14 cellular contexts compared by ENCODE assay signal in the genomic region with DNA sequence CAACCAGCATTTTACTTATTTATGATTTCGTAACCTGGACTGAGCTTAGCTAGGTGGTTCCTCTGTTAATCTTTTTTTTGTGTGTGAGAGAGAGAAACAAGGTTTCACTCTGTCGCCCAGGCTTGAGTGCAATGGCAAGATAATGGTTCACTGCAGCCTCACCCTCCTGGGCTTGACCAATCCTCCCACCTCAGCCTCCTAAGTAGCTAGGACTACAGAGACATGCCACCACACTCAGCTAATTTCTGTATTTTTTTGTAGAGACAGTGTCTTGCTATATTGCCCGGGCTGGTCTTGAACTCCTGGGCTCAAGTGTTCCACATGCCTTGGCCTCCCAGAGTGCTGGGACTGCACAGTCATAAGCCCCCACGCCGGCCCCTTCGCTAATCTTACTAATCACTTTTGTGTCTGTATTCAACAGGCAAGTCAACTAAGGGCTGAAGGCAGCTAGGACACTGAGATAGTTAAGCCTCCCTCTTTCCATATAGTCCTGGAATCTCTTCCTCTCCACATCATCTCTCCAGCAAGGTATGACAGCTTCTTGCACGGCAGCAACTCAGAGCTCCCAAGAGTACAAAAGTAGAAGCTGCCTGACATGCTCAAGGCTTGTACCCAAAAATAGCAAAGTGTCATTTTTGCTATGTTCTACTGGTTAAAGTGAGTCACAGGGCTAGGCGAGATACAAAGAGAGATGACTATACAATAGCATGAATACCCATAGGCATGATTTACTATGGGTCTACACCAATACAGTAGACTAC. TPM values are rescaled to one million over a fixed set of nuclear protein-coding genes. Genes with fewer than 3 reads are reported as not detected.
DNase-seq lines count a peak whose midpoint lies in the region; ATAC-seq and TF ChIP-seq lines count a peak whose summit lies in the region.
"Had no signal": no experiment of that assay in that cellular context is flagged by ENCODE, and none has a peak within 500 bp of the region (broad histone marks: within the 10 kb centered on the region; RNA-seq: fewer than 3 reads in every experiment).

No MANE protein-coding gene starts in this region.

- H3K9me2 ChIP-seq in SK-N-SH = no peaks in the 10 kb centered on the region

- peaks cover 94% of the 10 kb centered on the region for H4K20me1 ChIP-seq in SK-N-SH (ENCODE audit: insufficient read depth)

- H3K4me1 ChIP-seq in SK-N-SH (ENCODE audit: control insufficient read depth in 1 of 2, insufficient read depth in 2 of 2, low read depth in 1 of 2, low read length in 1 of 2) = peaks cover 0 to 14% of the 10 kb centered on the region in 2 experiments; a peak in 1 of 4 replicates

- no peaks in the 10 kb centered on the region for H3K27me3 ChIP-seq in SK-N-SH (ENCODE audit: insufficient read depth)
- H3K27me3 ChIP-seq: tibial artery had no signal

- ATAC-seq in SK-N-SH treated with all-trans-retinoic acid at 6 μM for 48 hours (0 out of 3 replicates have a peak, but pooled peaks have one; percentile 24), GM19351 (IDR thresholded peaks at IDR 0.05; ENCODE audit: unreplicated experiment) (peak; percentile 52), HG02759 (IDR thresholded peaks at IDR 0.05; ENCODE audit: unreplicated experiment) (no peak)

- no peak overlapping the region for H3K9ac ChIP-seq in SK-N-SH

- peaks cover 6% of the 10 kb centered on the region; the same call in 1 of the 2 replicates for H3K9me3 ChIP-seq in SK-N-SH

- peaks cover 0 to 16% of the 10 kb centered on the region in 2 experiments for H3K36me3 ChIP-seq in SK-N-SH (replicated peaks in 1 of 2; ENCODE audit: control insufficient read depth in 1 of 2, insufficient read depth in 2 of 2, low read length in 1 of 2)
- H3K36me3 ChIP-seq: tibial artery had no signal

- no peak overlapping the region for H3K4me3 ChIP-seq in SK-N-SH (ENCODE audit: low read depth in 2 of 2, low read length in 1 of 2)
- H3K4me3 ChIP-seq: SK-N-MC, tibial artery had no signal

- no peak for TF ChIP-seq RAD21 in SK-N-SH (IDR thresholded peaks at IDR 0.05; ENCODE audit: low read length)

- H3K79me2 ChIP-seq in SK-N-SH (ENCODE audit: insufficient read depth) = peaks cover 99% of the 10 kb centered on the region

- DNase-seq in SK-N-SH = no peak
- peak; percentile 43 for DNase-seq in astrocyte of the hippocampus (ENCODE audit: low read depth, low spot score)
- DNase-seq in myocyte (ENCODE audit: low read depth) = peak; percentile 49
- DNase-seq in SKM-1 treated with dmso at 0.1 percent for 144 hours (lab: John Stamatoyannopoulos, UW; ENCODE audit: unreplicated experiment) = no peak
- DNase-seq in D341Med (ENCODE audit: low spot score) = no peak
- DNase-seq: H7; NCI-H146; NK-92 treated with Interleukin-12 subunit alpha and Interleukin-12 subunit beta, amount 100 ng/mL, for 24 hours; tibial artery had no signal

- WGBS in SK-N-SH (ENCODE audit: low lambda C conversion rate) = 95% methylated on average over 8 of the region's 8 CpGs

- TF ChIP-seq EP300 in SK-N-SH (IDR thresholded peaks at IDR 0.05; ENCODE audit: borderline replicate concordance in 1 of 2, low read depth in 1 of 2, low read length in 1 of 2) = no peak

- no peak overlapping the region for H3K27ac ChIP-seq in SK-N-SH (ENCODE audit: low read depth in 2 of 2, low read length in 1 of 2)
- H3K27ac ChIP-seq: 22Rv1, tibial artery had no signal

- CTCF ChIA-PET in SK-N-SH (lab: Yijun Ruan, JAX) = interaction anchor here (0.8 to 1.1 kb wide), 2 partner anchors 126 to 283 kb away, joined by 3 read pairs; no protein-coding TSS in a partner anchor

- TF ChIP-seq CTCF in SK-N-SH (IDR thresholded peaks at IDR 0.05) = no peak

- no peaks in the 10 kb centered on the region for H3F3A ChIP-seq in SK-N-SH (replicated peaks; ENCODE audit: insufficient read depth)

- no peak overlapping the region for H2AFZ ChIP-seq in SK-N-SH (ENCODE audit: low read depth)

- H3K4me2 ChIP-seq in SK-N-SH = no peak overlapping the region

- POLR2A ChIA-PET in SK-N-SH (lab: Yijun Ruan, JAX) = no interaction called here

TF ChIP-seq in SK-N-SH treated with all-trans-retinoic acid at 6 μM for 48 hours, 23 proteins besides CTCF, POLR2A, EP300 and RAD21:
- TF ChIP-seq ZNF565 (CRISPR knock-in tag; conservative IDR thresholded peaks at IDR 0.05; ENCODE audit: low read depth) (no peak), ZNF8 (CRISPR knock-in tag; IDR thresholded peaks at IDR 0.05) (no peak), ARNTL (CRISPR knock-in tag; IDR thresholded peaks at IDR 0.05; ENCODE audit: borderline replicate concordance, low read depth) (no peak), ZNF70 (CRISPR knock-in tag; IDR thresholded peaks at IDR 0.05) (no peak), ESRRG (CRISPR knock-in tag; IDR thresholded peaks at IDR 0.05) (no peak), CREB5 (CRISPR knock-in tag; IDR thresholded peaks at IDR 0.05; ENCODE audit: low read depth) (no peak), PATZ1 (CRISPR knock-in tag; IDR thresholded peaks at IDR 0.05; ENCODE audit: borderline replicate concordance) (no peak)
TF ChIP-seq in SK-N-SH treated with all-trans-retinoic acid at 6 μM for 48 hours: peak in this region for 0.

TF ChIP-seq in SK-N-SH, 30 proteins besides CTCF, POLR2A, EP300 and RAD21 (continues in another document):
- TF ChIP-seq, protein P1, sequence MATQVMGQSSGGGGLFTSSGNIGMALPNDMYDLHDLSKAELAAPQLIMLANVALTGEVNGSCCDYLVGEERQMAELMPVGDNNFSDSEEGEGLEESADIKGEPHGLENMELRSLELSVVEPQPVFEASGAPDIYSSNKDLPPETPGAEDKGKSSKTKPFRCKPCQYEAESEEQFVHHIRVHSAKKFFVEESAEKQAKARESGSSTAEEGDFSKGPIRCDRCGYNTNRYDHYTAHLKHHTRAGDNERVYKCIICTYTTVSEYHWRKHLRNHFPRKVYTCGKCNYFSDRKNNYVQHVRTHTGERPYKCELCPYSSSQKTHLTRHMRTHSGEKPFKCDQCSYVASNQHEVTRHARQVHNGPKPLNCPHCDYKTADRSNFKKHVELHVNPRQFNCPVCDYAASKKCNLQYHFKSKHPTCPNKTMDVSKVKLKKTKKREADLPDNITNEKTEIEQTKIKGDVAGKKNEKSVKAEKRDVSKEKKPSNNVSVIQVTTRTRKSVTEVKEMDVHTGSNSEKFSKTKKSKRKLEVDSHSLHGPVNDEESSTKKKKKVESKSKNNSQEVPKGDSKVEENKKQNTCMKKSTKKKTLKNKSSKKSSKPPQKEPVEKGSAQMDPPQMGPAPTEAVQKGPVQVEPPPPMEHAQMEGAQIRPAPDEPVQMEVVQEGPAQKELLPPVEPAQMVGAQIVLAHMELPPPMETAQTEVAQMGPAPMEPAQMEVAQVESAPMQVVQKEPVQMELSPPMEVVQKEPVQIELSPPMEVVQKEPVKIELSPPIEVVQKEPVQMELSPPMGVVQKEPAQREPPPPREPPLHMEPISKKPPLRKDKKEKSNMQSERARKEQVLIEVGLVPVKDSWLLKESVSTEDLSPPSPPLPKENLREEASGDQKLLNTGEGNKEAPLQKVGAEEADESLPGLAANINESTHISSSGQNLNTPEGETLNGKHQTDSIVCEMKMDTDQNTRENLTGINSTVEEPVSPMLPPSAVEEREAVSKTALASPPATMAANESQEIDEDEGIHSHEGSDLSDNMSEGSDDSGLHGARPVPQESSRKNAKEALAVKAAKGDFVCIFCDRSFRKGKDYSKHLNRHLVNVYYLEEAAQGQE (IDR thresholded peaks at IDR 0.05; ENCODE audit: low read depth, low read length) = no peak
- TF ChIP-seq USF1 (IDR thresholded peaks at IDR 0.05; ENCODE audit: borderline replicate concordance, low read depth) (no peak), RXRA (IDR thresholded peaks at IDR 0.05; ENCODE audit: borderline replicate concordance, low read depth) (no peak), ZBTB33 (IDR thresholded peaks at IDR 0.05; ENCODE audit: borderline replicate concordance, low read depth) (no peak), JUND (IDR thresholded peaks at IDR 0.05) (no peak), USF2 (IDR thresholded peaks at IDR 0.05; ENCODE audit: borderline replicate concordance, low read depth, low read length) (no peak), GATA2 (CRISPR knock-in tag; IDR thresholded peaks at IDR 0.05) (no peak), TCF12 (IDR thresholded peaks at IDR 0.05) (no peak), YY1 (IDR thresholded peaks at IDR 0.05; ENCODE audit: low read depth) (no peak), CHD2 (IDR thresholded peaks at IDR 0.05; ENCODE audit: low read length, partially characterized antibody) (no peak), SIN3A (IDR thresholded peaks at IDR 0.05; ENCODE audit: borderline replicate concordance, low read depth, low read length) (no peak), NFIC (IDR thresholded peaks at IDR 0.05; ENCODE audit: borderline replicate concordance) (no peak)

RNA-seq across cellular contexts. Expression of gene KMT2C, which starts 11.3 kb away (rescaled TPM):
- 8.0 and 9.7 TPM in 2 replicates for polyA plus RNA-seq in SK-N-SH (2012; rRNA removed)
- polyA plus RNA-seq in SK-N-SH (2012; cell fraction: cytosol; rRNA removed) = 7.1 and 8.4 TPM in 2 replicates
- polyA plus RNA-seq in SK-N-SH (2012; cell fraction: nucleus; rRNA removed) = 14.7 and 25.2 TPM in 2 replicates
- 38.0 and 42.8 TPM in 2 replicates for total RNA-seq in myocyte
- polyA plus RNA-seq in myocyte (2012) = 12.8 TPM

Comparison
In these comparisons a context has a peak if more than half of its experiments do, and no peak if none do; other contexts are left out.
1. DNase-seq: peak in astrocyte of the hippocampus (single experiment) and myocyte (single experiment); none in SK-N-SH (single experiment), SKM-1 treated with dmso at 0.1 percent for 144 hours (single experiment) and D341Med (single experiment).